ENCODE assay signal across 10 cellular contexts in genomic region chrX:20063716-20064351, GRCh38. TPM values are rescaled to one million over a fixed set of nuclear protein-coding genes. Genes with fewer than 3 reads are reported as not detected.
DNase-seq lines count a peak whose midpoint lies in the region; TF ChIP-seq lines count a peak whose summit lies in the region.
"Had no signal": no experiment of that assay in that cellular context is flagged by ENCODE, and none has a peak within 500 bp of the region (broad histone marks: within the 10 kb centered on the region; RNA-seq: fewer than 3 reads in every experiment).

No MANE protein-coding gene starts in this region.

- DNase-seq in SK-MEL-5 (ENCODE audit: low read depth, low spot score), result peak; percentile 26
- peak; percentile 23 for DNase-seq in iPS-NIHi11 (ENCODE audit: low spot score)
- DNase-seq in HK-2 (ENCODE audit: unreplicated experiment), result no peak
- no peak for DNase-seq in Caco-2
- no peak for DNase-seq in LoVo (ENCODE audit: low spot score)
- DNase-seq: effector memory CD4-positive, alpha-beta T cell; GF-D8; Right ventricle myocardium superior had no signal

- H3K27ac Mint-ChIP-seq in Caco-2 (ENCODE audit: unreplicated experiment), result no peak overlapping the region

- no peak overlapping the region for H3K4me3 Mint-ChIP-seq in Caco-2 (ENCODE audit: unreplicated experiment)

- 0 out of 22 replicates have a peak, but pooled peaks cover 0 to 9% (median 0%) of the 10 kb centered on the region in 11 experiments for H3K27me3 ChIP-seq in BLaER1 treated with 17β-estradiol and CSF1 and Interleukin-3, amounts not matched to agents 10 nM and 100 nM
- H3K27me3 ChIP-seq in Caco-2 (replicated peaks; ENCODE audit: control insufficient read depth, insufficient read depth, low read length), result no peaks in the 10 kb centered on the region

- CTCF ChIA-PET in Caco-2 (lab: Charles Lee), result interaction anchor here (0.7 kb wide), 1 partner anchor 51 kb away, joined by 4 read pairs; no protein-coding TSS in a partner anchor

- H3K4me1 ChIP-seq in BLaER1 treated with 17β-estradiol and CSF1 and Interleukin-3, amounts not matched to agents 10 nM and 100 nM, result peaks cover 40 to 89% (median 80%) of the 10 kb centered on the region in 10 experiments
- H3K4me1 ChIP-seq in Caco-2, result no peaks in the 10 kb centered on the region

- peaks cover 15% of the 10 kb centered on the region for H3K4me1 Mint-ChIP-seq in Caco-2 (ENCODE audit: low read depth, unreplicated experiment)

- in situ Hi-C loops in SK-MEL-5 (cut with HindIII; ENCODE audit: low pct_unique_long_range_greater_than_20kb, low sequenced_read_pairs), result no loop called here

- H3K36me3 Mint-ChIP-seq in Caco-2 (ENCODE audit: insufficient read depth, unreplicated experiment), result peaks cover 15% of the 10 kb centered on the region

- H3K27me3 Mint-ChIP-seq in Caco-2 (ENCODE audit: insufficient read depth, unreplicated experiment), result no peaks in the 10 kb centered on the region

- H3K27ac ChIP-seq in BLaER1 treated with 17β-estradiol and CSF1 and Interleukin-3, amounts not matched to agents 10 nM and 100 nM, result peak overlapping the region in 4 of 11 experiments; percentile 30 to 87 (median 49); a peak in 6 of 22 replicates

- peak overlapping the region in 10 of 11 experiments; percentile 3 to 90 (median 73); a peak in 18 of 22 replicates for H3K4me2 ChIP-seq in BLaER1 treated with 17β-estradiol and CSF1 and Interleukin-3, amounts not matched to agents 10 nM and 100 nM

- H3K9me3 ChIP-seq in BLaER1 treated with 17β-estradiol and CSF1 and Interleukin-3, amounts not matched to agents 10 nM and 100 nM (replicated peaks in 1 of 11), result no peaks in the 10 kb centered on the region
- H3K9me3 ChIP-seq in Caco-2, result no peaks in the 10 kb centered on the region

- BruUV-seq in Caco-2 (replicated peaks; lab: Mats Ljungman, UMichigan), result no TSS peak

- intact Hi-C loops in Caco-2 (cut with micrococcal nuclease; ENCODE audit: unreplicated experiment), result no loop called here

- H3K36me3 ChIP-seq in BLaER1 treated with 17β-estradiol and CSF1 and Interleukin-3, amounts not matched to agents 10 nM and 100 nM, result no peaks in the 10 kb centered on the region
- no peaks in the 10 kb centered on the region for H3K36me3 ChIP-seq in Caco-2 (ENCODE audit: control insufficient read depth, insufficient read depth, low read length)

- H3K9me3 Mint-ChIP-seq in Caco-2 (ENCODE audit: unreplicated experiment), result no peaks in the 10 kb centered on the region

- peaks cover 0 to 10% (median 0%) of the 10 kb centered on the region in 11 experiments; a peak in 1 of 22 replicates for H4K20me1 ChIP-seq in BLaER1 treated with 17β-estradiol and CSF1 and Interleukin-3, amounts not matched to agents 10 nM and 100 nM

- no peak overlapping the region for H3K9ac ChIP-seq in BLaER1 treated with 17β-estradiol and CSF1 and Interleukin-3, amounts not matched to agents 10 nM and 100 nM

- POLR2A ChIA-PET in Caco-2 (lab: Charles Lee), result no interaction called here

- TF ChIP-seq CTCF in GM12875 (IDR thresholded peaks at IDR 0.05; ENCODE audit: borderline replicate concordance, insufficient read depth, low read depth, low read length) (peak; percentile 56), Caco-2 (IDR thresholded peaks at IDR 0.05; ENCODE audit: insufficient read depth in 1 of 2, low read depth in 1 of 2, low read length in 1 of 2, severe bottlenecking in 1 of 2, unreplicated experiment in 1 of 2) (no peak)

- H3K4me3 ChIP-seq in BLaER1 treated with 17β-estradiol and CSF1 and Interleukin-3, amounts not matched to agents 10 nM and 100 nM, result no peak overlapping the region
- H3K4me3 ChIP-seq in GM12875 (ENCODE audit: low read depth, low read length) (no peak overlapping the region), Caco-2 (ENCODE audit: low read depth, low read length) (no peak overlapping the region)

RNA-seq across cellular contexts. Expression of gene MAP7D2, which starts 52.9 kb away (rescaled TPM):
- total RNA-seq in SK-MEL-5 (2014; rRNA removed; shearing (Covaris generic)), result 1.9 and 3.5 TPM in 2 replicates
- polyA plus RNA-seq in SK-MEL-5 (2015; cell fraction: cytosol; rRNA removed), result 1.6 and 2.0 TPM in 2 replicates
- polyA plus RNA-seq in SK-MEL-5 (2015; cell fraction: nucleus; rRNA removed), result 1.4 and 2.4 TPM in 2 replicates
- 42.8 and 45.4 TPM in 2 replicates for total RNA-seq in Caco-2 (2022)

Comparison
In these comparisons a context has a peak if more than half of its experiments do, and no peak if none do; other contexts are left out.
1. DNase-seq: peak in SK-MEL-5 (single experiment) and iPS-NIHi11 (single experiment); none in HK-2 (single experiment), Caco-2 (0 of 2) and LoVo (single experiment).